7 cellular contexts compared by ENCODE assay signal in genomic region chr16:31074814-31075183, GRCh38. TPM values are rescaled to one million over a fixed set of nuclear protein-coding genes. Genes with fewer than 3 reads are reported as not detected.
DNase-seq lines count a peak whose midpoint lies in the region; ATAC-seq and TF ChIP-seq lines count a peak whose summit lies in the region.

No MANE protein-coding gene starts in this region.

- no peaks in the 10 kb centered on the region for H3K9me3 ChIP-seq in iPS-15b (ENCODE audit: control insufficient read depth, insufficient read depth, low read length)

- POLR2A ChIA-PET in activated CD8-positive, alpha-beta T cell treated with anti-CD3 and anti-CD28 coated beads, Interleukin-2, amount 10 ng/mL, durations not matched to agents 7 days and 5 days (lab: Charles Lee): interaction anchor here (0.6 to 2.7 kb wide), 18 partner anchors 10 to 384 kb away, joined by 3 to 19 read pairs (median 6); partner anchors contain the start of genes ARMC5, FUS, HSD3B7 and KAT8

- H3K27me3 Mint-ChIP-seq in HFFc6 (ENCODE audit: insufficient read depth): no peaks in the 10 kb centered on the region
- no peaks in the 10 kb centered on the region for H3K27me3 Mint-ChIP-seq in activated CD8-positive, alpha-beta T cell treated with anti-CD3 and anti-CD28 coated beads, Interleukin-2, amount 10 ng/mL, durations not matched to agents 7 days and 5 days (ENCODE audit: low read depth)
- no peaks in the 10 kb centered on the region for H3K27me3 Mint-ChIP-seq in stimulated activated memory B cell treated with anti-CD40 and anti-IgM and Interleukin-4, amounts not matched to agents 10 μg/mL and 1 μg/mL and 100 μg/mL, for 72 hours

- peak overlapping the region; percentile 100 for H3K4me3 ChIP-seq in iPS-15b (ENCODE audit: low read depth, low read length)

- in situ Hi-C loops in G401 (cut with HindIII; ENCODE audit: low sequenced_read_pairs): no loop called here

- no peaks in the 10 kb centered on the region for H3K9me3 Mint-ChIP-seq in HFFc6
- H3K9me3 Mint-ChIP-seq in activated CD8-positive, alpha-beta T cell treated with anti-CD3 and anti-CD28 coated beads, Interleukin-2, amount 10 ng/mL, durations not matched to agents 7 days and 5 days (ENCODE audit: insufficient read depth): no peaks in the 10 kb centered on the region
- H3K9me3 Mint-ChIP-seq in stimulated activated memory B cell treated with anti-CD40 and anti-IgM and Interleukin-4, amounts not matched to agents 10 μg/mL and 1 μg/mL and 100 μg/mL, for 72 hours: no peaks in the 10 kb centered on the region

- peak; percentile 33; the same call in 1 of the 2 replicates for TF ChIP-seq CTCF in HFFc6 (IDR thresholded peaks at IDR 0.05)

- peak overlapping the region; percentile 97 for H3K4me3 Mint-ChIP-seq in HFFc6
- H3K4me3 Mint-ChIP-seq in activated CD8-positive, alpha-beta T cell treated with anti-CD3 and anti-CD28 coated beads, Interleukin-2, amount 10 ng/mL, durations not matched to agents 7 days and 5 days: peak overlapping the region; percentile 93
- peak overlapping the region; percentile 89 for H3K4me3 Mint-ChIP-seq in stimulated activated memory B cell treated with anti-CD40 and anti-IgM and Interleukin-4, amounts not matched to agents 10 μg/mL and 1 μg/mL and 100 μg/mL, for 72 hours

- H3K27me3 ChIP-seq in iPS-15b (ENCODE audit: control insufficient read depth, insufficient read depth, low read length): no peaks in the 10 kb centered on the region

- ATAC-seq in activated CD8-positive, alpha-beta T cell treated with anti-CD3 and anti-CD28 coated beads, Interleukin-2, amount 10 ng/mL, durations not matched to agents 7 days and 5 days: no peak
- ATAC-seq in stimulated activated memory B cell treated with anti-CD40 and anti-IgM and Interleukin-4, amounts not matched to agents 10 μg/mL and 1 μg/mL and 100 μg/mL, for 72 hours: no peak
- ATAC-seq in GM18870 (IDR thresholded peaks at IDR 0.05; ENCODE audit: unreplicated experiment): no peak

- peaks cover 5% of the 10 kb centered on the region for H3K4me1 ChIP-seq in iPS-15b (ENCODE audit: control insufficient read depth, insufficient read depth, low read length)

- H3K4me1 Mint-ChIP-seq in HFFc6 (ENCODE audit: low read depth): peaks cover 30% of the 10 kb centered on the region
- H3K4me1 Mint-ChIP-seq in activated CD8-positive, alpha-beta T cell treated with anti-CD3 and anti-CD28 coated beads, Interleukin-2, amount 10 ng/mL, durations not matched to agents 7 days and 5 days (ENCODE audit: low read depth): peaks cover 50% of the 10 kb centered on the region
- peaks cover 53% of the 10 kb centered on the region for H3K4me1 Mint-ChIP-seq in stimulated activated memory B cell treated with anti-CD40 and anti-IgM and Interleukin-4, amounts not matched to agents 10 μg/mL and 1 μg/mL and 100 μg/mL, for 72 hours

- CTCF ChIA-PET in activated CD8-positive, alpha-beta T cell treated with anti-CD3 and anti-CD28 coated beads, Interleukin-2, amount 10 ng/mL, durations not matched to agents 7 days and 5 days (lab: Charles Lee): interaction anchor here (1.0 to 3.0 kb wide), 8 partner anchors 10 to 798 kb away, joined by 3 to 19 read pairs (median 5); partner anchors contain the start of genes HSD3B7, VKORC1 and ZNF267

- H3K27ac Mint-ChIP-seq in HFFc6: peak overlapping the region; percentile 90
- H3K27ac Mint-ChIP-seq in activated CD8-positive, alpha-beta T cell treated with anti-CD3 and anti-CD28 coated beads, Interleukin-2, amount 10 ng/mL, durations not matched to agents 7 days and 5 days: peak overlapping the region; percentile 97
- peak overlapping the region; percentile 90 for H3K27ac Mint-ChIP-seq in stimulated activated memory B cell treated with anti-CD40 and anti-IgM and Interleukin-4, amounts not matched to agents 10 μg/mL and 1 μg/mL and 100 μg/mL, for 72 hours

- DNase-seq in HFFc6 (no peak), D341Med (ENCODE audit: low spot score) (no peak), G401 (ENCODE audit: low spot score) (no peak)
- no peak for DNase-seq in activated CD8-positive, alpha-beta T cell treated with anti-CD3 and anti-CD28 coated beads, Interleukin-2, amount 10 ng/mL, durations not matched to agents 7 days and 5 days

- H3K9ac ChIP-seq in iPS-15b (ENCODE audit: low read depth, low read length): peak overlapping the region; percentile 38

- peaks cover 32% of the 10 kb centered on the region for H3K36me3 ChIP-seq in iPS-15b (ENCODE audit: control insufficient read depth, insufficient read depth, low read length)

- peaks cover 17% of the 10 kb centered on the region for H3K36me3 Mint-ChIP-seq in HFFc6 (ENCODE audit: low read depth)
- peaks cover 47% of the 10 kb centered on the region for H3K36me3 Mint-ChIP-seq in activated CD8-positive, alpha-beta T cell treated with anti-CD3 and anti-CD28 coated beads, Interleukin-2, amount 10 ng/mL, durations not matched to agents 7 days and 5 days (ENCODE audit: low read depth)
- peaks cover 33% of the 10 kb centered on the region for H3K36me3 Mint-ChIP-seq in stimulated activated memory B cell treated with anti-CD40 and anti-IgM and Interleukin-4, amounts not matched to agents 10 μg/mL and 1 μg/mL and 100 μg/mL, for 72 hours

RNA-seq across cellular contexts. Expression of gene ZNF646, which starts 0.6 kb away (rescaled TPM):
- 10 to 100 TPM; 13.0 to 16.3 (median 14.7) TPM for total RNA-seq in HFFc6 (2021; fragmentation: NEBNext Ultra II Directional; extraction: Animal tissue kit (Norgen Biotek cat#: 25700))
- 10 to 100 TPM; 26.0 to 30.3 TPM for total RNA-seq in activated CD8-positive, alpha-beta T cell treated with anti-CD3 and anti-CD28 coated beads, Interleukin-2, amount 10 ng/mL, durations not matched to agents 7 days and 5 days
- 12.0 and 21.2 TPM in 2 replicates for total RNA-seq in G401 (2014; rRNA removed; shearing (Covaris generic))

RNA-seq across cellular contexts. Expression of gene ZNF668, which starts 0.8 kb away (rescaled TPM):
- 10 to 100 TPM; 15.0 to 24.5 (median 17.5) TPM for total RNA-seq in HFFc6 (2021; fragmentation: NEBNext Ultra II Directional; extraction: Animal tissue kit (Norgen Biotek cat#: 25700))
- 10 to 100 TPM; 20.8 to 22.2 TPM for total RNA-seq in activated CD8-positive, alpha-beta T cell treated with anti-CD3 and anti-CD28 coated beads, Interleukin-2, amount 10 ng/mL, durations not matched to agents 7 days and 5 days
- total RNA-seq in G401 (2014; rRNA removed; shearing (Covaris generic)): 27.9 and 52.0 TPM in 2 replicates

RNA-seq across cellular contexts. Expression of gene PRSS53, which starts 13.9 kb away (rescaled TPM):
- 1 to 10 TPM in 5 of 6 experiments, under 1 TPM in 1; 0.85 to 2.6 (median 1.4) TPM for total RNA-seq in HFFc6 (2021; fragmentation: NEBNext Ultra II Directional; extraction: Animal tissue kit (Norgen Biotek cat#: 25700))
- total RNA-seq in activated CD8-positive, alpha-beta T cell treated with anti-CD3 and anti-CD28 coated beads, Interleukin-2, amount 10 ng/mL, durations not matched to agents 7 days and 5 days: 1 to 10 TPM; 5.3 to 6.8 TPM
- total RNA-seq in G401 (2014; rRNA removed; shearing (Covaris generic)): 0.44 and 2.8 TPM in 2 replicates

RNA-seq across cellular contexts. Expression of gene VKORC1, which starts 19.8 kb away (rescaled TPM):
- total RNA-seq in HFFc6 (2021; fragmentation: NEBNext Ultra II Directional; extraction: Animal tissue kit (Norgen Biotek cat#: 25700)): 100 to 1,000 TPM; 123 to 184 (median 130) TPM
- 10 to 100 TPM; 71.6 to 78.8 TPM for total RNA-seq in activated CD8-positive, alpha-beta T cell treated with anti-CD3 and anti-CD28 coated beads, Interleukin-2, amount 10 ng/mL, durations not matched to agents 7 days and 5 days
- 121 and 129 TPM in 2 replicates for total RNA-seq in G401 (2014; rRNA removed; shearing (Covaris generic))

RNA-seq across cellular contexts. Expression of gene BCKDK, which starts 33.4 kb away (rescaled TPM):
- 10 to 100 TPM; 56.8 to 64.8 (median 59.4) TPM for total RNA-seq in HFFc6 (2021; fragmentation: NEBNext Ultra II Directional; extraction: Animal tissue kit (Norgen Biotek cat#: 25700))
- 10 to 100 TPM; 38.9 TPM for total RNA-seq in activated CD8-positive, alpha-beta T cell treated with anti-CD3 and anti-CD28 coated beads, Interleukin-2, amount 10 ng/mL, durations not matched to agents 7 days and 5 days
- 52.5 and 55.3 TPM in 2 replicates for total RNA-seq in G401 (2014; rRNA removed; shearing (Covaris generic))
